ENCODE assay signal across 25 cellular contexts in the genomic region with DNA sequence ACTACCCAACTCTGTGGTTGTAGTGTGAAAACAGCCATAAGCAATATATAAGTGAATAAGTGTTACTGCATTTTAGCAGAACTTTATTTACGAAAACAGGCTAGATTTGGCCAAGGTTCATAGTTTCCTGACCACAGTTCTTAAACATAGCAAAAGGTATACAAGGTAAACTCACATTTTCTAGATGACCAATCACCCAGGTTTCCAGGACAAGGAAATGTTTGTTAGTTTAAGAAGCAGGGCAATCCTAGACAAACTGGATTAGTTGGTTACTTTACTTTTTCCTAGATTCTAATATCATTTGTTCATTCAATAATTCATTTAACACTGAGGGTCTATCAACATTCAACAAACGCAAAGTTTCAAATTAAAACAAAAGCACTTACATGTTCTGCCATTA.
DNase-seq lines count a peak whose midpoint lies in the region; ATAC-seq, FAIRE-seq and TF ChIP-seq lines count a peak whose summit lies in the region.
"Had no signal": no experiment of that assay in that cellular context is flagged by ENCODE, and none has a peak within 500 bp of the region (broad histone marks: within the 10 kb centered on the region; RNA-seq: fewer than 3 reads in every experiment).

No MANE protein-coding gene starts in this region.

- intact Hi-C loops in left ventricle myocardium inferior (cut with micrococcal nuclease): loop anchor here (10.0 kb wide), 1 partner anchor 196 kb away; no protein-coding TSS in a partner anchor
- intact Hi-C loops in left ventricle myocardium superior (cut with micrococcal nuclease): no loop called here
- intact Hi-C loops in Panc1 (cut with micrococcal nuclease; ENCODE audit: unreplicated experiment): loop anchor here (10.0 kb wide), 2 partner anchors 114 to 196 kb away; no protein-coding TSS in a partner anchor

- no peak for FAIRE-seq in H1 (lab: Jason Lieb, UNC)
- FAIRE-seq: A549, GM12878, GM12892, GM18507 had no signal

- H4K20me1 ChIP-seq in H1 (replicated peaks in 1 of 2; ENCODE audit: control insufficient read depth in 1 of 2, insufficient read depth in 2 of 2, low read length in 2 of 2): no peaks in the 10 kb centered on the region
- H4K20me1 ChIP-seq: BLaER1 had no signal

- no peak overlapping the region for H3K9ac ChIP-seq in H1 (replicated peaks in 1 of 4; ENCODE audit: extremely low read depth in 1 of 4, low read depth in 3 of 4, low read length in 3 of 4)
- H3K9ac ChIP-seq: BLaER1 had no signal

- no peak overlapping the region for H2BK12ac ChIP-seq in H1 (ENCODE audit: low read depth, low read length)

- H3K23me2 ChIP-seq in H1 (ENCODE audit: low read depth, low read length): no peaks in the 10 kb centered on the region; the same call in 1 of the 2 replicates

- H3K36me3 ChIP-seq in left ventricle myocardium inferior (no peaks in the 10 kb centered on the region), Panc1 (ENCODE audit: control insufficient read depth, insufficient read depth, low read length) (no peaks in the 10 kb centered on the region), H1 (ENCODE audit: control insufficient read depth in 2 of 4, insufficient read depth in 4 of 4, low read length in 3 of 4) (no peaks in the 10 kb centered on the region)
- H3K36me3 ChIP-seq: BE2C, BLaER1 had no signal

- H4K91ac ChIP-seq in H1 (replicated peaks; ENCODE audit: insufficient read length, low read length): no peak overlapping the region

- no peak overlapping the region for H4K8ac ChIP-seq in H1 (ENCODE audit: extremely low read depth, insufficient read depth, low read length)

- in situ Hi-C loops in Panc1 (cut with HindIII; ENCODE audit: low pct_unique_long_range_greater_than_20kb, low sequenced_read_pairs): no loop called here

- no peaks in the 10 kb centered on the region for H3K27me3 ChIP-seq in left ventricle myocardium inferior (ENCODE audit: low read depth)
- no peaks in the 10 kb centered on the region for H3K27me3 ChIP-seq in Panc1 (ENCODE audit: control insufficient read depth, insufficient read depth, low read length)
- H3K27me3 ChIP-seq in H1 (replicated peaks in 1 of 4; ENCODE audit: control insufficient read depth in 3 of 4, extremely low read depth in 1 of 4, insufficient read depth in 3 of 4, low read length in 3 of 4): no peaks in the 10 kb centered on the region
- H3K27me3 ChIP-seq: BE2C, BLaER1 had no signal

- H3K23ac ChIP-seq in H1 (ENCODE audit: insufficient read length): no peak overlapping the region

- TF ChIP-seq EP300 in H1 (IDR thresholded peaks at IDR 0.05; ENCODE audit: borderline replicate concordance in 1 of 2, low read depth in 2 of 2, low read length in 2 of 2): no peak

- no TSS peak for BruUV-seq in Panc1 (replicated peaks; lab: Mats Ljungman, UMichigan)

- H3K14ac ChIP-seq in H1 (ENCODE audit: insufficient read length): no peak overlapping the region

- H3K18ac ChIP-seq in H1 (ENCODE audit: extremely low read depth, low read length): no peak overlapping the region

- H2AFZ ChIP-seq in H1 (ENCODE audit: low read length): peak overlapping the region; percentile 62; the same call in 1 of the 2 replicates

- no peak overlapping the region for H2BK15ac ChIP-seq in H1 (ENCODE audit: low read length)

- POLR2A ChIA-PET in Panc1 (lab: Charles Lee): no interaction called here
- POLR2A ChIA-PET in H1 (lab: Charles Lee; ENCODE audit: partially characterized antibody): no interaction called here

- no peak for ATAC-seq in left ventricle myocardium superior
- ATAC-seq in Panc1: no peak
- ATAC-seq: A549, GM12878 had no signal

- H2BK20ac ChIP-seq in H1 (ENCODE audit: low read length): no peak overlapping the region

- no peak overlapping the region for H2BK5ac ChIP-seq in H1 (ENCODE audit: low read depth, low read length)

- TF ChIP-seq POLR2A in H1 (IDR thresholded peaks at IDR 0.05; ENCODE audit: control extremely low read depth in 1 of 2, low read depth in 2 of 2, low read length in 2 of 2): no peak

- H3K79me2 ChIP-seq in H1 (ENCODE audit: control insufficient read depth in 1 of 2, insufficient read depth in 2 of 2, low read length in 2 of 2): no peaks in the 10 kb centered on the region

- H2BK120ac ChIP-seq in H1 (replicated peaks; ENCODE audit: low read depth, low read length): no peak overlapping the region

- no peak overlapping the region for H3K4me2 ChIP-seq in H1 (ENCODE audit: insufficient read depth in 1 of 2, low read depth in 2 of 2, low read length in 2 of 2)
- H3K4me2 ChIP-seq: A549, BLaER1 had no signal

- no peak for DNase-seq in left ventricle myocardium inferior
- DNase-seq in left ventricle myocardium superior: no peak
- DNase-seq in Panc1 (ENCODE audit: low read depth, low spot score): no peak
- DNase-seq in H1 (ENCODE audit: low read depth in 1 of 2, low spot score in 2 of 2): no peak
- DNase-seq in activated T-cell treated with anti-CD3 and anti-CD28 coated beads, Interleukin-2, amount 50 U/mL, for 48 hours: no peak
- DNase-seq in iPS-NIHi11 (ENCODE audit: low spot score): no peak
- DNase-seq: BE2C; C1 segment of cervical spinal cord; CD4-positive, alpha-beta memory T cell; CD4-positive, CD25-positive, alpha-beta regulatory T cell; CD8-positive, alpha-beta memory T cell; COR-L47; DMS 273 treated with DMSO at 0.1 percent for 48 hours; DMS153; DMS53; DMS79; DND-41; EL; GDM1 had no signal

- H4K5ac ChIP-seq in H1 (ENCODE audit: insufficient read length, low read depth, low read length): no peak overlapping the region

- no peak for TF ChIP-seq RAD21 in H1 (IDR thresholded peaks at IDR 0.05 in 1 of 2, conservative IDR thresholded peaks at IDR 0.05 in 1 of 2; ENCODE audit: low read depth in 2 of 2, low read length in 2 of 2)

- H3K27ac ChIP-seq in left ventricle myocardium inferior (replicated peaks) (peak overlapping the region; percentile 60), Panc1 (ENCODE audit: low read length) (peak overlapping the region; percentile 54; the same call in 1 of the 2 replicates), H1 (ENCODE audit: low read depth, low read length) (no peak overlapping the region)
- H3K27ac ChIP-seq: 22Rv1, A549, BLaER1 had no signal

- TF ChIP-seq CTCF in left ventricle myocardium inferior (IDR thresholded peaks at IDR 0.05; ENCODE audit: borderline replicate concordance) (no peak), Panc1 (IDR thresholded peaks at IDR 0.05) (no peak), H1 (IDR thresholded peaks at IDR 0.05; ENCODE audit: control extremely low read depth in 1 of 3, insufficient read depth in 1 of 3, low read depth in 1 of 3, low read length in 3 of 3) (no peak)

- CTCF ChIA-PET in Panc1 (lab: Charles Lee): no interaction called here
- CTCF ChIA-PET in H1 (lab: Charles Lee; ENCODE audit: partially characterized antibody): interaction anchor here (0.7 kb wide), 2 partner anchors 196 to 238 kb away, joined by 3 to 7 read pairs; no protein-coding TSS in a partner anchor

- no peak overlapping the region for H2AK5ac ChIP-seq in H1 (ENCODE audit: low read depth, low read length)

- no peak overlapping the region for H3K56ac ChIP-seq in H1 (replicated peaks; ENCODE audit: insufficient read length, low read depth, low read length)

- H3K4me1 ChIP-seq in left ventricle myocardium inferior (peaks cover 41% of the 10 kb centered on the region), Panc1 (ENCODE audit: control insufficient read depth, insufficient read depth, low read length) (peaks cover 23% of the 10 kb centered on the region), H1 (replicated peaks in 1 of 4; ENCODE audit: control insufficient read depth in 3 of 4, insufficient read depth in 4 of 4, low read length in 3 of 4) (peaks cover 0 to 6% (median 3%) of the 10 kb centered on the region in 4 experiments; a peak in 3 of 7 replicates)
- H3K4me1 ChIP-seq: A549, BLaER1 had no signal

- 95% methylated on average over 2 of the region's 2 CpGs; no CpG with 5 or more reads in 1 of the 2 experiments for WGBS in H1 (ENCODE audit: extremely low coverage in 1 of 2, insufficient coverage in 1 of 2, insufficient read length in 1 of 2, insufficient replicate concordance in 2 of 2, low coverage in 1 of 2, low lambda C conversion rate in 2 of 2, missing lambda C conversion rate in 1 of 2), 2 experiments

- H3K4me3 ChIP-seq in left ventricle myocardium inferior (no peak overlapping the region), Panc1 (ENCODE audit: low read depth in 2 of 2, low read length in 2 of 2) (no peak overlapping the region), H1 (ENCODE audit: extremely low read depth in 1 of 4, insufficient read depth in 2 of 4, low read depth in 3 of 4, low read length in 4 of 4) (no peak overlapping the region)
- H3K4me3 ChIP-seq: A549, BLaER1, GM12878 had no signal

- H3K79me1 ChIP-seq in H1 (ENCODE audit: low read depth, low read length): no peaks in the 10 kb centered on the region

- no peak overlapping the region for H3K4ac ChIP-seq in H1 (replicated peaks; ENCODE audit: insufficient read length, low read depth, low read length)

- no peaks in the 10 kb centered on the region for H3K9me3 ChIP-seq in left ventricle myocardium inferior (replicated peaks)
- no peaks in the 10 kb centered on the region for H3K9me3 ChIP-seq in Panc1 (ENCODE audit: control insufficient read depth, insufficient read depth, low read depth, low read length)
- H3K9me3 ChIP-seq in H1 (ENCODE audit: insufficient read depth in 2 of 2, low read depth in 1 of 2, low read length in 1 of 2): no peaks in the 10 kb centered on the region
- H3K9me3 ChIP-seq: A549, BE2C, BLaER1 had no signal

TF ChIP-seq in H1, 55 proteins besides CTCF, POLR2A, EP300 and RAD21:
- TF ChIP-seq USF2 (IDR thresholded peaks at IDR 0.05; ENCODE audit: low read length) (no peak), PHF8 (conservative IDR thresholded peaks at IDR 0.05; ENCODE audit: low read depth, low read length) (no peak), SIN3A (conservative IDR thresholded peaks at IDR 0.05 in 1 of 2, IDR thresholded peaks at IDR 0.05 in 1 of 2; ENCODE audit: low read depth in 1 of 2, low read length in 2 of 2) (no peak), CBX5 (IDR thresholded peaks at IDR 0.05; ENCODE audit: low read depth, low read length) (no peak), TAF1 (IDR thresholded peaks at IDR 0.05; ENCODE audit: low read depth, low read length) (no peak), BRCA1 (IDR thresholded peaks at IDR 0.05; ENCODE audit: low read depth, low read length) (no peak)
TF ChIP-seq in H1: peak in this region for 0.
